23 cellular contexts compared by ENCODE assay signal in the genomic region with DNA sequence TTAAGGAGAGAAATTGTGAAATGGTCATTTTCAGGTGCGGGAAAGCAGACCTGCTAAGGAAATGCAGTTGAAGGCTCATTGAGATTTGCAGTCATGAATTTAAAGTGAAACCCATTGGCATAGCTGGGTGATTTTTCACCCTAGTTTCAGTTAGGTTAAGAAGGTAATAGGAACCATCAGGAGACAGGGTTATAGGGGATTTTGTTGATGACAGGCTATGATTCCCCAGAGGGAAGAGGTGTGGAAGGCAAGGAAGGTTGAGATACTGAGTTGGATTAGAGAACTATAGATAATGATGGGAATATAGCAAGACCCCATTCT. TPM values are rescaled to one million over a fixed set of nuclear protein-coding genes. Genes with fewer than 3 reads are reported as not detected.
A peak's percentile ranks its signal among the peaks of the same experiment; 100 is the strongest.
DNase-seq lines count a peak whose midpoint lies in the region; ATAC-seq, FAIRE-seq and TF ChIP-seq lines count a peak whose summit lies in the region.
"Had no signal": no experiment of that assay in that cellular context is flagged by ENCODE, and none has a peak within 500 bp of the region (broad histone marks: within the 10 kb centered on the region; RNA-seq: fewer than 3 reads in every experiment).

No MANE protein-coding gene starts in this region.

- peak overlapping the region; percentile 31 for H3K27ac Mint-ChIP-seq in stimulated activated naive CD8-positive, alpha-beta T cell treated with anti-CD3 and anti-CD28 coated beads, Interleukin-15, Interleukin-2, amounts not matched to agents 100 ng/mL and 50 ng/mL, for 24 hours
- H3K27ac Mint-ChIP-seq in naive thymus-derived CD8-positive, alpha-beta T cell = peak overlapping the region in 1 of 10 donors; percentile 16
- H3K27ac Mint-ChIP-seq: GM23338 had no signal

- TF ChIP-seq CTCF in GM12878 (IDR thresholded peaks at IDR 0.05 in 2 of 3, conservative IDR thresholded peaks at IDR 0.05 in 1 of 3; ENCODE audit: control insufficient read depth in 2 of 3, extremely low read depth in 1 of 3, insufficient read depth in 1 of 3, low read depth in 3 of 3, low read length in 3 of 3) = no peak
- TF ChIP-seq CTCF in brain microvascular endothelial cell (IDR thresholded peaks at IDR 0.05; ENCODE audit: low read depth, low read length, missing control alignments) = no peak

- CTCF ChIA-PET in GM12878 (lab: Yijun Ruan, JAX) = interaction anchor here (1.0 to 8.6 kb wide), 6 partner anchors 14 to 292 kb away, joined by 3 to 294 read pairs (median 6); a partner anchor contains a TSS

- no peaks in the 10 kb centered on the region for H4K20me1 ChIP-seq in GM12878 (ENCODE audit: control insufficient read depth, insufficient read depth)

- H2AFZ ChIP-seq in GM12878 (ENCODE audit: control insufficient read depth, low read depth, low read length) = no peak overlapping the region
- H2AFZ ChIP-seq: GM23338 had no signal

- SMC1A ChIA-PET in GM12878 (lab: Charles Lee; ENCODE audit: uncharacterized antibody, unreplicated experiment) = interaction anchor here (1.0 to 12.2 kb wide), 10 partner anchors 13 to 376 kb away, joined by 3 to 269 read pairs (median 6); a partner anchor contains a TSS

- ATAC-seq in stimulated activated naive CD8-positive, alpha-beta T cell treated with anti-CD3 and anti-CD28 coated beads, Interleukin-15, Interleukin-2, amounts not matched to agents 100 U/mL and 50 U/mL, for 24 hours = no peak
- peak; percentile 66 for ATAC-seq in GM12878
- no peak for ATAC-seq in naive thymus-derived CD8-positive, alpha-beta T cell
- ATAC-seq: GM23338 had no signal

- intact Hi-C loops in GM12878 (cut with micrococcal nuclease; ENCODE audit: unreplicated experiment) = loop anchor here (5.0 kb wide), 2 partner anchors 88 to 103 kb away; no protein-coding TSS in a partner anchor

- no peaks in the 10 kb centered on the region for H3K9me3 Mint-ChIP-seq in stimulated activated naive CD8-positive, alpha-beta T cell treated with anti-CD3 and anti-CD28 coated beads, Interleukin-15, Interleukin-2, amounts not matched to agents 100 ng/mL and 50 ng/mL, for 24 hours
- H3K9me3 Mint-ChIP-seq in naive thymus-derived CD8-positive, alpha-beta T cell = no peaks in the 10 kb centered on the region
- H3K9me3 Mint-ChIP-seq: CD8-positive, alpha-beta memory T cell; GM23338 had no signal

- peak overlapping the region; percentile 25 for H3K27ac ChIP-seq in KOPT-K1 (ENCODE audit: low read depth, low read length, poor library complexity, severe bottlenecking)
- peak overlapping the region; percentile 80 for H3K27ac ChIP-seq in GM12878 (ENCODE audit: control insufficient read depth, insufficient read depth)
- H3K27ac ChIP-seq in brain microvascular endothelial cell = no peak overlapping the region
- H3K27ac ChIP-seq: SK-N-MC had no signal

- POLR2A ChIA-PET in GM12878 (lab: Charles Lee) = interaction anchor here (0.6 to 1.2 kb wide), 2 partner anchors 9 to 287 kb away, joined by 3 to 10 read pairs; no protein-coding TSS in a partner anchor
- POLR2A ChIA-PET in naive thymus-derived CD8-positive, alpha-beta T cell (lab: Charles Lee) = no interaction called here

- peaks cover 43% of the 10 kb centered on the region for H3K36me3 Mint-ChIP-seq in stimulated activated naive CD8-positive, alpha-beta T cell treated with anti-CD3 and anti-CD28 coated beads, Interleukin-15, Interleukin-2, amounts not matched to agents 100 ng/mL and 50 ng/mL, for 24 hours (ENCODE audit: low read depth)
- H3K36me3 Mint-ChIP-seq in naive thymus-derived CD8-positive, alpha-beta T cell = peaks cover 6 to 61% (median 32%) of the 10 kb centered on the region in 3 donors

- H3K4me3 ChIP-seq in GM12878 (no peak overlapping the region), brain microvascular endothelial cell (ENCODE audit: low read depth, low read length) (no peak overlapping the region)
- H3K4me3 ChIP-seq: GM23338, SK-N-MC had no signal

- in situ Hi-C loops in GM12878 (cut with MboI) (no loop called here), brain microvascular endothelial cell (cut with HindIII; ENCODE audit: low pct_ligation_motif_present, low sequenced_read_pairs) (no loop called here)

- TF ChIP-seq POLR2A in GM12878 (IDR thresholded peaks at IDR 0.05; ENCODE audit: low read depth, low read length) = no peak

- H3K27me3 ChIP-seq in GM12878 (replicated peaks in 1 of 2; ENCODE audit: control insufficient read depth in 2 of 2, insufficient read depth in 2 of 2, low read length in 1 of 2) (no peaks in the 10 kb centered on the region), brain microvascular endothelial cell (replicated peaks) (no peaks in the 10 kb centered on the region)

- TSS peak; percentile 11 for BruUV-seq in GM12878 (replicated peaks; lab: Mats Ljungman, UMichigan)

- FAIRE-seq in GM12878 (lab: Jason Lieb, UNC) = peak; percentile 18
- FAIRE-seq: HTR-8/SVneo had no signal

- no peak for TF ChIP-seq EP300 in GM12878 (IDR thresholded peaks at IDR 0.05; ENCODE audit: borderline replicate concordance in 1 of 2, control insufficient read depth in 1 of 2, low read depth in 2 of 2, low read length in 2 of 2)

- no peaks in the 10 kb centered on the region; the same call in none of the 2 replicates for H3K79me2 ChIP-seq in GM12878 (ENCODE audit: control insufficient read depth, insufficient read depth, low read length)

- no peak for DNase-seq in stimulated activated naive CD8-positive, alpha-beta T cell treated with anti-CD3 and anti-CD28 coated beads, Interleukin-15, Interleukin-2, amounts not matched to agents 100 U/mL and 50 U/mL, for 24 hours
- no peak for DNase-seq in GM12878 (ENCODE audit: low read depth, low spot score)
- no peak for DNase-seq in naive thymus-derived CD8-positive, alpha-beta T cell
- no peak for DNase-seq in DMS 273 (lab: John Stamatoyannopoulos, UW; ENCODE audit: unreplicated experiment)
- DNase-seq in brain microvascular endothelial cell = no peak
- DNase-seq: ACHN; C1 segment of cervical spinal cord; CD8-positive, alpha-beta memory T cell; IMR-90; Kasumi-1; NCI-H1092 treated with DMSO at 0.1 percent for 48 hours; NCI-H146; NCI-H2029 treated with DMSO at 0.1 percent for 48 hours; NCI-H2171 treated with DMSO at 0.1 percent for 48 hours; NCI-H446; NCI-H526 treated with DMSO at 0.1 percent for 48 hours; NK-92 treated with Interleukin-12 subunit alpha and Interleukin-12 subunit beta, amount 100 ng/mL, for 24 hours; SHP77 had no signal

- no peak overlapping the region for H3K4me3 Mint-ChIP-seq in stimulated activated naive CD8-positive, alpha-beta T cell treated with anti-CD3 and anti-CD28 coated beads, Interleukin-15, Interleukin-2, amounts not matched to agents 100 ng/mL and 50 ng/mL, for 24 hours
- H3K4me3 Mint-ChIP-seq in naive thymus-derived CD8-positive, alpha-beta T cell = no peak overlapping the region
- H3K4me3 Mint-ChIP-seq: CD8-positive, alpha-beta memory T cell; GM23338 had no signal

- 69% methylated on average over 1 of the region's 1 CpG for WGBS in GM12878 (ENCODE audit: insufficient coverage, insufficient replicate concordance, low lambda C conversion rate, missing lambda C conversion rate)

- H3K27me3 Mint-ChIP-seq in stimulated activated naive CD8-positive, alpha-beta T cell treated with anti-CD3 and anti-CD28 coated beads, Interleukin-15, Interleukin-2, amounts not matched to agents 100 ng/mL and 50 ng/mL, for 24 hours = no peaks in the 10 kb centered on the region
- no peaks in the 10 kb centered on the region for H3K27me3 Mint-ChIP-seq in naive thymus-derived CD8-positive, alpha-beta T cell
- H3K27me3 Mint-ChIP-seq: CD8-positive, alpha-beta memory T cell had no signal

- H3K9ac ChIP-seq in GM12878 (ENCODE audit: control insufficient read depth, insufficient read depth, low read length) = no peak overlapping the region

- RAD21 ChIA-PET in GM12878 (lab: Charles Lee; ENCODE audit: unreplicated experiment) = interaction anchor here (1.0 to 11.3 kb wide), 4 partner anchors 10 to 102 kb away, joined by 3 to 282 read pairs (median 38); a partner anchor contains a TSS

- peaks cover 33% of the 10 kb centered on the region for H3K4me1 ChIP-seq in GM12878 (ENCODE audit: control insufficient read depth, insufficient read depth, low read length)

- no peak overlapping the region for H3K4me2 ChIP-seq in GM12878 (ENCODE audit: control insufficient read depth, insufficient read depth)
- H3K4me2 ChIP-seq: GM23338 had no signal

- TF ChIP-seq RAD21 in GM12878 (IDR thresholded peaks at IDR 0.05; ENCODE audit: insufficient read depth, low read depth, low read length) = no peak

- H3K4me1 Mint-ChIP-seq in stimulated activated naive CD8-positive, alpha-beta T cell treated with anti-CD3 and anti-CD28 coated beads, Interleukin-15, Interleukin-2, amounts not matched to agents 100 ng/mL and 50 ng/mL, for 24 hours (ENCODE audit: low read depth) = peaks cover 15% of the 10 kb centered on the region
- H3K4me1 Mint-ChIP-seq in naive thymus-derived CD8-positive, alpha-beta T cell = no peaks in the 10 kb centered on the region
- H3K4me1 Mint-ChIP-seq: CD8-positive, alpha-beta memory T cell; GM23338 had no signal

- peaks cover 35% of the 10 kb centered on the region for H3K36me3 ChIP-seq in KOPT-K1 (ENCODE audit: insufficient read depth, low read length)
- peaks cover 2 to 25% of the 10 kb centered on the region in 2 experiments for H3K36me3 ChIP-seq in GM12878 (ENCODE audit: control insufficient read depth in 2 of 2, insufficient read depth in 2 of 2, low read length in 1 of 2)
- H3K36me3 ChIP-seq in brain microvascular endothelial cell (replicated peaks) = peaks cover 21% of the 10 kb centered on the region

- H3K9me3 ChIP-seq in KOPT-K1 (ENCODE audit: insufficient read depth, low read length, poor library complexity, severe bottlenecking) (no peaks in the 10 kb centered on the region), GM12878 (replicated peaks; ENCODE audit: control insufficient read depth, insufficient read depth, low read length) (no peaks in the 10 kb centered on the region)

RNA-seq across cellular contexts. Expression of a gene that starts 22.7 kb away (rescaled TPM):
- total RNA-seq in GM12878 (2013; cell fraction: nucleolus; rRNA removed) = 49.7 and 52.1 TPM in 2 replicates
- total RNA-seq in GM12878 (2014; rRNA removed) = 37.2 and 40.4 TPM in 2 replicates
- 53.6 TPM in 2 replicates for total RNA-seq in GM12878 (2014; rRNA removed; fragmentation: Illumina TruSeq; extraction: Trizol)
- total RNA-seq in GM12878 (2021) = 47.2 and 51.7 TPM in 2 replicates
- 13.3 TPM for polyA plus RNA-seq in GM12878 (2011; ENCODE audit: low read depth)
- polyA plus RNA-seq in GM12878 (2011; rRNA removed) = 48.0 and 80.9 TPM in 2 replicates
- 14.4 and 15.3 TPM in 2 replicates for polyA plus RNA-seq in GM12878 (2011; cell fraction: cytosol; rRNA removed)
- polyA plus RNA-seq in GM12878 (2011; cell fraction: nucleus; rRNA removed) = 14.0 and 16.0 TPM in 2 replicates
- 17.7 and 25.6 TPM in 2 replicates for polyA plus RNA-seq in GM12878 (2012)
- 33.9 and 41.1 TPM in 2 replicates for polyA plus RNA-seq in GM12878 (2014; fragmentation: Illumina TruSeq; extraction: Trizol)
- 10 to 100 TPM in 1 of 2 experiments, 1 to 10 TPM in 1; 7.9 to 13.1 TPM for polyA plus RNA-seq in GM12878 (2014; fragmentation: Nextera tagmentation; extraction: Ambion mirVana)
- 19.2 and 25.2 TPM in 2 replicates for polyA plus RNA-seq in GM12878 (2014; rRNA removed)
- polyA plus RNA-seq in GM12878 (2016; fragmentation: Nextera tagmentation; extraction: Ambion mirVana) = 10 to 100 TPM; 17.6 to 38.1 TPM
- polyA minus RNA-seq in GM12878 (2011; rRNA and poly(A)+ RNA removed) = 32.5 and 45.8 TPM in 2 replicates
- 22.6 and 33.0 TPM in 2 replicates for polyA minus RNA-seq in GM12878 (2011; cell fraction: cytosol; rRNA and poly(A)+ RNA removed)
- 14.7 and 16.2 TPM in 2 replicates for polyA minus RNA-seq in GM12878 (2011; cell fraction: nucleus; rRNA and poly(A)+ RNA removed)
- not detected for total RNA-seq in naive thymus-derived CD8-positive, alpha-beta T cell
- not detected for polyA plus RNA-seq in naive thymus-derived CD8-positive, alpha-beta T cell

Comparison
In these comparisons a context has a peak if more than half of its experiments do, and no peak if none do; other contexts are left out.
1. RNA of a gene that starts 22.7 kb away (total RNA-seq): 37.2 to 53.6 TPM in GM12878; not detected in naive thymus-derived CD8-positive, alpha-beta T cell; every median in the first group is over 10 times any median in the second.